ENCODE assay signal across 24 cellular contexts in genomic region chr5:13552361-13552760, GRCh38.
"Had no signal": no experiment of that assay in that cellular context is flagged by ENCODE, and none has a peak within 500 bp of the region (broad histone marks: within the 10 kb centered on the region; RNA-seq: fewer than 3 reads in every experiment).

No MANE protein-coding gene starts in this region.

- H3K27me3 Mint-ChIP-seq: dendritic cell treated with granulocyte-macrophage colony-stimulating factor and Interleukin-4, amounts not matched to agents 40 ng/mL and 50 ng/mL, for 4 days; stimulated activated naive B cell treated with anti-CD40 and anti-IgM and Interleukin-4, amounts not matched to agents 10 μg/mL and 1 μg/mL and 100 μg/mL, for 72 hours; stimulated activated naive CD8-positive, alpha-beta T cell treated with anti-CD3 and anti-CD28 coated beads, Interleukin-15, amount 100 ng/mL, for 72 hours had no signal

- H3K9me3 ChIP-seq: colonic mucosa, gastrocnemius medialis, lower lobe of right lung, prostate gland, sigmoid colon, suprapubic skin, vagina had no signal

- H3K36me3 ChIP-seq: colonic mucosa, gastrocnemius medialis, lower lobe of right lung, prostate gland, sigmoid colon, suprapubic skin, vagina had no signal

- H3K4me1 ChIP-seq: colonic mucosa, gastrocnemius medialis, lower lobe of right lung, parathyroid adenoma, prostate gland, sigmoid colon, suprapubic skin, vagina had no signal

- H3K27me3 ChIP-seq: colonic mucosa, gastrocnemius medialis, sigmoid colon, suprapubic skin, vagina had no signal

- H3K4me3 ChIP-seq: colonic mucosa, gastrocnemius medialis, lower lobe of right lung, prostate gland, sigmoid colon, suprapubic skin, vagina had no signal

- FAIRE-seq: keratinocyte had no signal

- ATAC-seq: esophagus mucosa; gastrocnemius medialis; left ventricle myocardium superior; lower lobe of right lung; natural killer cell; right cardiac atrium; stimulated activated naive B cell treated with anti-CD40 and anti-IgM and Interleukin-4, amounts not matched to agents 10 μg/mL and 1 μg/mL and 100 μg/mL, for 72 hours; stimulated activated naive CD8-positive, alpha-beta T cell treated with anti-CD3 and anti-CD28 coated beads, Interleukin-15, amount 100 ng/mL, for 72 hours had no signal

- H3K27ac ChIP-seq: colonic mucosa, epithelial cell of prostate, gastrocnemius medialis, lower lobe of right lung, parathyroid adenoma, prostate gland, sigmoid colon, suprapubic skin, vagina had no signal

- H3K9me3 Mint-ChIP-seq: dendritic cell treated with granulocyte-macrophage colony-stimulating factor and Interleukin-4, amounts not matched to agents 40 ng/mL and 50 ng/mL, for 4 days; endodermal cell had no signal

- H3K36me3 Mint-ChIP-seq: natural killer cell; stimulated activated naive B cell treated with anti-CD40 and anti-IgM and Interleukin-4, amounts not matched to agents 10 μg/mL and 1 μg/mL and 100 μg/mL, for 72 hours had no signal

- DNase-seq: colonic mucosa; effector CD8-positive, alpha-beta T cell; endodermal cell; foreskin fibroblast; gastrocnemius medialis; head of caudate nucleus; left ventricle myocardium superior; lower lobe of right lung; natural killer cell; right cardiac atrium; sigmoid colon; stimulated activated CD4-positive, alpha-beta T cell treated with anti-CD3 and anti-CD28 coated beads, Interleukin-4, amount 100 ng/mL, for 4 hours; stimulated activated naive B cell treated with anti-CD40 and anti-IgM and Interleukin-4, amounts not matched to agents 10 μg/mL and 1 μg/mL and 100 μg/mL, for 72 hours; stimulated activated naive CD8-positive, alpha-beta T cell treated with anti-CD3 and anti-CD28 coated beads, Interleukin-15, amount 100 ng/mL, for 72 hours; trophoblast cell had no signal

- H3K27ac Mint-ChIP-seq: dendritic cell treated with granulocyte-macrophage colony-stimulating factor and Interleukin-4, amounts not matched to agents 40 ng/mL and 50 ng/mL, for 4 days; endodermal cell; natural killer cell; stimulated activated naive B cell treated with anti-CD40 and anti-IgM and Interleukin-4, amounts not matched to agents 10 μg/mL and 1 μg/mL and 100 μg/mL, for 72 hours; stimulated activated naive CD8-positive, alpha-beta T cell treated with anti-CD3 and anti-CD28 coated beads, Interleukin-15, amount 100 ng/mL, for 72 hours had no signal

- H3K4me3 Mint-ChIP-seq: dendritic cell treated with granulocyte-macrophage colony-stimulating factor and Interleukin-4, amounts not matched to agents 40 ng/mL and 50 ng/mL, for 4 days; endodermal cell; natural killer cell; neural crest cell; stimulated activated naive B cell treated with anti-CD40 and anti-IgM and Interleukin-4, amounts not matched to agents 10 μg/mL and 1 μg/mL and 100 μg/mL, for 72 hours; stimulated activated naive CD8-positive, alpha-beta T cell treated with anti-CD3 and anti-CD28 coated beads, Interleukin-15, amount 100 ng/mL, for 72 hours had no signal

- H3K4me1 Mint-ChIP-seq: endodermal cell; natural killer cell; neural crest cell; stimulated activated naive B cell treated with anti-CD40 and anti-IgM and Interleukin-4, amounts not matched to agents 10 μg/mL and 1 μg/mL and 100 μg/mL, for 72 hours; stimulated activated naive CD8-positive, alpha-beta T cell treated with anti-CD3 and anti-CD28 coated beads, Interleukin-15, amount 100 ng/mL, for 72 hours had no signal
